In genomic region chr3:48012659-48013058, GRCh38 we compare ENCODE assay signal across 2 cellular contexts.
A peak's percentile ranks its signal among the peaks of the same experiment; 100 is the strongest.
TF ChIP-seq lines count a peak whose summit lies in the region.

No MANE protein-coding gene starts in this region.

TF ChIP-seq in SK-N-SH, 30 proteins besides CTCF, POLR2A, EP300 and RAD21:
- TF ChIP-seq SIN3A (IDR thresholded peaks at IDR 0.05; ENCODE audit: borderline replicate concordance, low read depth, low read length) (no peak), TCF12 (IDR thresholded peaks at IDR 0.05) (peak; percentile 39; the same call in 1 of the 2 replicates)
TF ChIP-seq in SK-N-SH: peak in this region for 1.

TF ChIP-seq in GM23338, 12 proteins besides CTCF, POLR2A, EP300 and RAD21:
- TF ChIP-seq ETS1 (IDR thresholded peaks at IDR 0.05) (no peak), NANOG (IDR thresholded peaks at IDR 0.05; ENCODE audit: borderline replicate concordance) (no peak), STAT1 (IDR thresholded peaks at IDR 0.05; ENCODE audit: unreplicated experiment) (no peak), ZNF462 (CRISPR knock-in tag; IDR thresholded peaks at IDR 0.05) (no peak), ZNF331 (CRISPR knock-in tag; IDR thresholded peaks at IDR 0.05; ENCODE audit: low read depth) (no peak), JUNB (IDR thresholded peaks at IDR 0.05; ENCODE audit: unreplicated experiment) (no peak), EZH2 (IDR thresholded peaks at IDR 0.05; ENCODE audit: low read depth, unreplicated experiment) (no peak), EZH2phosphoT487 (IDR thresholded peaks at IDR 0.05; ENCODE audit: unreplicated experiment) (no peak), POLR2AphosphoS5 (IDR thresholded peaks at IDR 0.05; ENCODE audit: low read depth) (no peak), REST (IDR thresholded peaks at IDR 0.05; ENCODE audit: unreplicated experiment) (no peak), CREB1 (CRISPR knock-in tag; IDR thresholded peaks at IDR 0.05; ENCODE audit: low read depth) (no peak), ZNF114 (CRISPR knock-in tag; IDR thresholded peaks at IDR 0.05) (no peak)
